1 cellular context compared by ENCODE assay signal in genomic region chr1:183582021-183582746, GRCh38.
TF ChIP-seq lines count a peak whose summit lies in the region.

No MANE protein-coding gene starts in this region.

TF ChIP-seq in SK-N-SH, 30 proteins besides CTCF, POLR2A, EP300 and RAD21 (continued from another document):
- TF ChIP-seq YY1 (IDR thresholded peaks at IDR 0.05; ENCODE audit: low read depth) (no peak), RFX5 (IDR thresholded peaks at IDR 0.05; ENCODE audit: low read length) (no peak), SIN3A (IDR thresholded peaks at IDR 0.05; ENCODE audit: borderline replicate concordance, low read depth, low read length) (no peak), NRF1 (IDR thresholded peaks at IDR 0.05; ENCODE audit: low read depth, low read length) (no peak), FOXM1 (IDR thresholded peaks at IDR 0.05; ENCODE audit: low read depth) (no peak), GABPA (IDR thresholded peaks at IDR 0.05; ENCODE audit: low read depth) (no peak), TEAD4 (IDR thresholded peaks at IDR 0.05; ENCODE audit: borderline replicate concordance, insufficient read depth) (no peak), USF2 (IDR thresholded peaks at IDR 0.05; ENCODE audit: borderline replicate concordance, low read depth, low read length) (no peak), GATA2 (CRISPR knock-in tag; IDR thresholded peaks at IDR 0.05) (no peak), RXRA (IDR thresholded peaks at IDR 0.05; ENCODE audit: borderline replicate concordance, low read depth) (no peak), FOSL2 (IDR thresholded peaks at IDR 0.05; ENCODE audit: borderline replicate concordance, low read depth) (no peak)
- TF ChIP-seq, protein P1, sequence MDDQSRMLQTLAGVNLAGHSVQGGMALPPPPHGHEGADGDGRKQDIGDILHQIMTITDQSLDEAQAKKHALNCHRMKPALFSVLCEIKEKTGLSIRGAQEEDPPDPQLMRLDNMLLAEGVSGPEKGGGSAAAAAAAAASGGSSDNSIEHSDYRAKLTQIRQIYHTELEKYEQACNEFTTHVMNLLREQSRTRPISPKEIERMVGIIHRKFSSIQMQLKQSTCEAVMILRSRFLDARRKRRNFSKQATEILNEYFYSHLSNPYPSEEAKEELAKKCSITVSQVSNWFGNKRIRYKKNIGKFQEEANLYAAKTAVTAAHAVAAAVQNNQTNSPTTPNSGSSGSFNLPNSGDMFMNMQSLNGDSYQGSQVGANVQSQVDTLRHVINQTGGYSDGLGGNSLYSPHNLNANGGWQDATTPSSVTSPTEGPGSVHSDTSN (IDR thresholded peaks at IDR 0.05) = no peak
- TF ChIP-seq, protein P2, sequence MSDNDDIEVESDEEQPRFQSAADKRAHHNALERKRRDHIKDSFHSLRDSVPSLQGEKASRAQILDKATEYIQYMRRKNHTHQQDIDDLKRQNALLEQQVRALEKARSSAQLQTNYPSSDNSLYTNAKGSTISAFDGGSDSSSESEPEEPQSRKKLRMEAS (IDR thresholded peaks at IDR 0.05; ENCODE audit: low read depth) = no peak
- TF ChIP-seq, protein P3, sequence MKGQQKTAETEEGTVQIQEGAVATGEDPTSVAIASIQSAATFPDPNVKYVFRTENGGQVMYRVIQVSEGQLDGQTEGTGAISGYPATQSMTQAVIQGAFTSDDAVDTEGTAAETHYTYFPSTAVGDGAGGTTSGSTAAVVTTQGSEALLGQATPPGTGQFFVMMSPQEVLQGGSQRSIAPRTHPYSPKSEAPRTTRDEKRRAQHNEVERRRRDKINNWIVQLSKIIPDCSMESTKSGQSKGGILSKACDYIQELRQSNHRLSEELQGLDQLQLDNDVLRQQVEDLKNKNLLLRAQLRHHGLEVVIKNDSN (IDR thresholded peaks at IDR 0.05; ENCODE audit: borderline replicate concordance, low read depth) = no peak
